In the genomic region with DNA sequence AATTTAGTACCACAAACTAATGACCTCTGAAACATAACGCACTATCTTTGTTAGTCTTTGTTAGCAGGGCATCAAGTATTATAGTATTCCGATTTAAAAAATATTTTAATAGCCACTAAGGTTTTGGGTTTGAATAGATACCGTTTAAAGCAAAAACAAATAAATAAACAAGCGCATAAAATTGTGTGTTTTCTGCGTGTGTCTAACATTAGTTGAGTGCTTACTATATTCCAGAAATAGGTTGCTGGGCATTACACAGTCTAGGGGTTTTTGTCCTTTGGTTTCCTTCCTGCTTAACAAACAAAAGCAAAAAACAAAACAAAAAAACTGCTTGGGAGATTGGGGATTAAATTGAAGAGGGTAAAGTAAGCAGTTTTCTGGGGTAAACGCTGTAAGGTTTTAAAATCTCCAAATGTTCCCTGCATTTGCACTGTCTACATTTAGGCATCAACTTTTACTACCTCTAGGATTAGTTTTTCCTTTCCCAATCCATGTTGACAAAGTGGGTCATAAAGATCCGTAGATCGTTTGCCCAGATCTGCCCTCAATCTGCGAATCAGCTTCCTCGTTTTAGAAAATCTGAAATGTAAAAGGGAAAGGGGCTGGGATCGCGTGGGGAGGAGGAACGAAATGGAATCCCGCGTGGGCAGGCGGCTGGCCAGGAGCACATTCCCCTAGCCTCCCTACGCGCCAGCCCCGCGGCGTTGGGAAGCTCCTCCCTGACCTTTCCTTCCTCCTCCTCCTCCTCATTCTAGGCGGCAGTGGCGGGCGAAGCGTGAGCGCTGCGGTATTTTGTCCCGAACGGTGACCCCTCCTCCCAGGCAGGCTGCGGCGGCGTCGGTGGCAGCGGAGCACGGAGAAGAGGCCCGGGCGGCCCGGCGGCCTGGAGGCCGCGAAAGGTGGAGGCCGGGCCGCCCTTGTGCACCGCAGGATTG, we compare ENCODE assay signal across 1 cellular context.
TF ChIP-seq lines count a peak whose summit lies in the region.

A gene (plus strand): TSS at position 749 of the 935 bp plus-strand sequence. CDS start 382 bp downstream, outside the sequence.

TF ChIP-seq in Ishikawa, 13 proteins besides CTCF, POLR2A, EP300 and RAD21 (continued from another document):
- TF ChIP-seq EGR1 (IDR thresholded peaks at IDR 0.05) (0 out of 2 replicates have a peak, but pooled peaks have one; percentile 26), YY1 (IDR thresholded peaks at IDR 0.05; ENCODE audit: low read depth) (no peak)
